ENCODE assay signal across 21 cellular contexts in the genomic region with DNA sequence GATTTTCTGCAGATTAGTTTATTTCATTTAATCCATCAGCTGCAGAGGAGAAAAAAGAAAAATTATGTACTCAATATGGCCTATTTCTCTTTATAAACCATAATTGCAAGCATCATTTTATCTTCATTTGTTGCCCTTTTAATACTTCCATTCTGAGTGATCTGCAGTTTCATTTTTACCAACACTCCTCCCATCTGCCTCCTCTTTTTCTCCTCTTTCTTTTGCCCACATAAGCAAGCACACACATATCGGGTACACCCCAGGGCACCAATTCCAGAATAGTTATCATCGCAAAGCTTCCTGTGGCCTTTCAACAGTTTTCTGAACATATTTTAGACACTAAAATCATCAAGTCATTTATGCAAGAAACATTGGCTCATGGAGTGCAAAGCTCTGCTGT.
"Had no signal": no experiment of that assay in that cellular context is flagged by ENCODE, and none has a peak within 500 bp of the region (broad histone marks: within the 10 kb centered on the region; RNA-seq: fewer than 3 reads in every experiment).

No MANE protein-coding gene starts in this region.

- H3K27me3 Mint-ChIP-seq: activated CD8-positive, alpha-beta memory T cell treated with anti-CD3 and anti-CD28 coated beads, Interleukin-2, amount 10 ng/mL, durations not matched to agents 7 days and 5 days; activated naive CD4-positive, alpha-beta T cell treated with anti-CD3 and anti-CD28 coated beads, Interleukin-2, amount 50 U/mL, for 24 hours; naive thymus-derived CD4-positive, alpha-beta T cell; type B pancreatic cell had no signal

- H3K4me1 ChIP-seq: adrenal gland, suprapubic skin had no signal

- H3K27ac ChIP-seq: adrenal gland, heart right ventricle, left ventricle myocardium inferior, suprapubic skin had no signal

- H3K4me3 Mint-ChIP-seq: activated CD8-positive, alpha-beta memory T cell treated with anti-CD3 and anti-CD28 coated beads, Interleukin-2, amount 10 ng/mL, durations not matched to agents 7 days and 5 days; activated naive CD4-positive, alpha-beta T cell treated with anti-CD3 and anti-CD28 coated beads, Interleukin-2, amount 50 U/mL, for 24 hours; naive thymus-derived CD4-positive, alpha-beta T cell; type B pancreatic cell had no signal

- H3K4me1 Mint-ChIP-seq: activated naive CD4-positive, alpha-beta T cell treated with anti-CD3 and anti-CD28 coated beads, Interleukin-2, amount 50 U/mL, for 24 hours had no signal

- DNase-seq: activated CD4-positive, alpha-beta T cell treated with anti-CD3 and anti-CD28 coated beads, Interleukin-2, amount 50 U/mL, for 4 hours; activated CD4-positive, CD25-positive, alpha-beta regulatory T cell; activated CD8-positive, alpha-beta memory T cell treated with anti-CD3 and anti-CD28 coated beads, Interleukin-2, amount 10 ng/mL, durations not matched to agents 7 days and 5 days; activated gamma-delta T cell; activated T-cell treated with anti-CD3 and anti-CD28 coated beads, Interleukin-2, amount 50 U/mL, for 1 hour; adrenal gland; cerebellar nuclear complex; effector CD4-positive, alpha-beta T cell; heart right ventricle; left ventricle myocardium inferior; mucosa of descending colon; naive thymus-derived CD4-positive, alpha-beta T cell; posterior cingulate gyrus; sigmoid colon; stimulated activated CD4-positive, alpha-beta T cell treated with anti-CD3 and anti-CD28 coated beads, Interleukin-4, amount 100 ng/mL, for 4 hours; stimulated activated naive CD4-positive, alpha-beta T cell treated with Interleukin-2 at 50 U/mL for 16 hours; T1000 had no signal

- ATAC-seq: activated CD8-positive, alpha-beta memory T cell treated with anti-CD3 and anti-CD28 coated beads, Interleukin-2, amount 10 ng/mL, durations not matched to agents 7 days and 5 days; mucosa of descending colon; naive thymus-derived CD4-positive, alpha-beta T cell had no signal

- H3K27me3 ChIP-seq: adrenal gland, esophagus muscularis mucosa, heart right ventricle, sigmoid colon, suprapubic skin had no signal

- H3K9me3 ChIP-seq: adrenal gland, left ventricle myocardium inferior, sigmoid colon, suprapubic skin had no signal

- H3K9me3 Mint-ChIP-seq: activated naive CD4-positive, alpha-beta T cell treated with anti-CD3 and anti-CD28 coated beads, Interleukin-2, amount 50 U/mL, for 24 hours had no signal

- H3K27ac Mint-ChIP-seq: activated CD8-positive, alpha-beta memory T cell treated with anti-CD3 and anti-CD28 coated beads, Interleukin-2, amount 10 ng/mL, durations not matched to agents 7 days and 5 days; activated naive CD4-positive, alpha-beta T cell treated with anti-CD3 and anti-CD28 coated beads, Interleukin-2, amount 50 U/mL, for 24 hours; type B pancreatic cell had no signal

- H3K36me3 ChIP-seq: adrenal gland, sigmoid colon had no signal

- H3K4me3 ChIP-seq: adrenal gland, esophagus muscularis mucosa, heart right ventricle, left ventricle myocardium inferior, mucosa of descending colon, sigmoid colon, suprapubic skin had no signal
